ENCODE assay signal across 8 cellular contexts in genomic region chr1:53393325-53393792, GRCh38.
DNase-seq lines count a peak whose midpoint lies in the region; ATAC-seq and TF ChIP-seq lines count a peak whose summit lies in the region.

No MANE protein-coding gene starts in this region.

- H3K4me3 ChIP-seq in HL-60 (replicated peaks; ENCODE audit: insufficient read depth, low read length) (no peak overlapping the region), NT2/D1 (ENCODE audit: insufficient read length, low read depth) (no peak overlapping the region), esophagus squamous epithelium (no peak overlapping the region)

- intact Hi-C loops in esophagus squamous epithelium (cut with DNase I): loop anchor here (2.0 kb wide), 1 partner anchor 117 kb away; no protein-coding TSS in a partner anchor

- H3K9me3 ChIP-seq in NT2/D1 (ENCODE audit: insufficient read depth, low read length) (no peaks in the 10 kb centered on the region), esophagus squamous epithelium (no peaks in the 10 kb centered on the region)

- no peaks in the 10 kb centered on the region for H3K36me3 ChIP-seq in NT2/D1 (ENCODE audit: insufficient read depth, insufficient read length, low read length)
- H3K36me3 ChIP-seq in esophagus squamous epithelium: no peaks in the 10 kb centered on the region

- H3K27me3 Mint-ChIP-seq in naive thymus-derived CD8-positive, alpha-beta T cell: no peaks in the 10 kb centered on the region
- peaks cover 0 to 10% of the 10 kb centered on the region in 2 donors for H3K27me3 Mint-ChIP-seq in stimulated activated naive B cell treated with anti-CD40 and anti-IgM and Interleukin-4, amounts not matched to agents 10 μg/mL and 1 μg/mL and 100 μg/mL, for 72 hours

- no peaks in the 10 kb centered on the region for H3K36me3 Mint-ChIP-seq in naive thymus-derived CD8-positive, alpha-beta T cell
- H3K36me3 Mint-ChIP-seq in stimulated activated naive B cell treated with anti-CD40 and anti-IgM and Interleukin-4, amounts not matched to agents 10 μg/mL and 1 μg/mL and 100 μg/mL, for 72 hours: no peaks in the 10 kb centered on the region

- H3K4me1 ChIP-seq in NT2/D1 (ENCODE audit: insufficient read depth, insufficient read length) (peaks cover 35% of the 10 kb centered on the region), esophagus squamous epithelium (no peaks in the 10 kb centered on the region)

- H3K9ac ChIP-seq in NT2/D1 (ENCODE audit: insufficient read length, low read depth): no peak overlapping the region

- no peaks in the 10 kb centered on the region for H3K27me3 ChIP-seq in HL-60 (ENCODE audit: insufficient read depth, poor library complexity, severe bottlenecking)
- no peaks in the 10 kb centered on the region for H3K27me3 ChIP-seq in NT2/D1 (ENCODE audit: insufficient read depth, insufficient read length)
- H3K27me3 ChIP-seq in esophagus squamous epithelium: peaks cover 0 to 30% (median 0%) of the 10 kb centered on the region in 4 donors

- peak; percentile 60 for TF ChIP-seq CTCF in HL-60 (IDR thresholded peaks at IDR 0.05; ENCODE audit: insufficient read depth, low read length)
- TF ChIP-seq CTCF in esophagus squamous epithelium (IDR thresholded peaks at IDR 0.05): peak; percentile 87 to 96 (median 94)

- H3K9me3 Mint-ChIP-seq in naive thymus-derived CD8-positive, alpha-beta T cell: no peaks in the 10 kb centered on the region
- no peaks in the 10 kb centered on the region for H3K9me3 Mint-ChIP-seq in stimulated activated naive B cell treated with anti-CD40 and anti-IgM and Interleukin-4, amounts not matched to agents 10 μg/mL and 1 μg/mL and 100 μg/mL, for 72 hours

- H3K4me1 Mint-ChIP-seq in naive thymus-derived CD8-positive, alpha-beta T cell: peaks cover 0 to 5% (median 0%) of the 10 kb centered on the region in 4 donors
- peaks cover 9 to 14% of the 10 kb centered on the region in 2 donors for H3K4me1 Mint-ChIP-seq in stimulated activated naive B cell treated with anti-CD40 and anti-IgM and Interleukin-4, amounts not matched to agents 10 μg/mL and 1 μg/mL and 100 μg/mL, for 72 hours

- POLR2A ChIA-PET in naive thymus-derived CD8-positive, alpha-beta T cell (lab: Charles Lee): interaction anchor here (1.6 kb wide), 1 partner anchor 115 kb away, joined by 7 read pairs; no protein-coding TSS in a partner anchor

- no peak for TF ChIP-seq POLR2A in esophagus squamous epithelium (IDR thresholded peaks at IDR 0.05)

- 12 to 13% methylated on average over 10 of the region's 10 CpGs for WGBS in esophagus squamous epithelium, 2 donors

- H3K27ac Mint-ChIP-seq in naive thymus-derived CD8-positive, alpha-beta T cell: peak overlapping the region in 3 of 10 donors; percentile 32 to 75 (median 53)
- H3K27ac Mint-ChIP-seq in stimulated activated naive B cell treated with anti-CD40 and anti-IgM and Interleukin-4, amounts not matched to agents 10 μg/mL and 1 μg/mL and 100 μg/mL, for 72 hours: no peak overlapping the region

- ATAC-seq in naive thymus-derived CD8-positive, alpha-beta T cell: peak; percentile 62 to 80
- peak; percentile 78 to 83 for ATAC-seq in stimulated activated naive B cell treated with anti-CD40 and anti-IgM and Interleukin-4, amounts not matched to agents 10 μg/mL and 1 μg/mL and 100 μg/mL, for 72 hours (replicated peaks)
- no peak for ATAC-seq in GM21576 (IDR thresholded peaks at IDR 0.05; ENCODE audit: unreplicated experiment)

- DNase-seq in DMS79 treated with DMSO at 0.1 percent for 48 hours (lab: John Stamatoyannopoulos, UW) (peak; percentile 39), HL-60 (ENCODE audit: low read depth in 1 of 2, low spot score in 1 of 2) (peak in 1 of 2 experiments; percentile 62), NT2/D1 (ENCODE audit: low read depth, low spot score) (peak; percentile 66), activated T-cell treated with anti-CD3 and anti-CD28 coated beads for 48 hours (ENCODE audit: low read depth) (peak; percentile 60), esophagus squamous epithelium (lab: John Stamatoyannopoulos, UW) (no peak)
- DNase-seq in naive thymus-derived CD8-positive, alpha-beta T cell: peak; percentile 29 to 80 (median 64)
- peak; percentile 51 for DNase-seq in stimulated activated naive B cell treated with anti-CD40 and anti-IgM and Interleukin-4, amounts not matched to agents 10 μg/mL and 1 μg/mL and 100 μg/mL, for 72 hours

- H3K27ac ChIP-seq in HL-60 (replicated peaks) (no peak overlapping the region), esophagus squamous epithelium (no peak overlapping the region)

- H3K4me3 Mint-ChIP-seq in naive thymus-derived CD8-positive, alpha-beta T cell: no peak overlapping the region
- H3K4me3 Mint-ChIP-seq in stimulated activated naive B cell treated with anti-CD40 and anti-IgM and Interleukin-4, amounts not matched to agents 10 μg/mL and 1 μg/mL and 100 μg/mL, for 72 hours: no peak overlapping the region
